ENCODE assay signal across 18 cellular contexts in the genomic region with DNA sequence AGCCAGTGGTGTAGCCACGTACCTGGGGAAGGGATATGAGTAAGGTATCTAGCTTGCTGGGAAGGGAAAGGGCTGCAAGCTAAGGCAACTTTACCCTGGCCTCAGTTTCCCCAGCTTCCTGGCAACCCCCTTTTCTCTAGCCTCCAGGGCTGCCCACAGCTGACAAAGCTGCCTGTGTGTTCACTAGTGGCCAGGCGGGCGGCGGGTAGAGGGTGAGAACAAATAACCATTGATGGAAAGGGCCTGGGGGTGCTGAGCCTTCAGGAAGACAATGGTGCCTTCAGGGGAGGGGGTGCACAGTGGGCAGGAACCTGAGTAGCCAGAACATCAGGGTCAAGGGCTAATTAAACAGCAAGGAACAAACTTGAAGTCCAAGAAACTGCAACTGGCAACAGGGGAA. TPM values are rescaled to one million over a fixed set of nuclear protein-coding genes. Genes with fewer than 3 reads are reported as not detected.
DNase-seq lines count a peak whose midpoint lies in the region; ATAC-seq and TF ChIP-seq lines count a peak whose summit lies in the region.
"Had no signal": no experiment of that assay in that cellular context is flagged by ENCODE, and none has a peak within 500 bp of the region (broad histone marks: within the 10 kb centered on the region; RNA-seq: fewer than 3 reads in every experiment).

No MANE protein-coding gene starts in this region.

- H3K9ac ChIP-seq in Loucy (ENCODE audit: low read depth, low read length, poor library complexity, severe bottlenecking) = no peak overlapping the region
- H3K9ac ChIP-seq: SK-N-SH had no signal

- no peaks in the 10 kb centered on the region for H3K27me3 Mint-ChIP-seq in brain
- H3K27me3 Mint-ChIP-seq: activated CD4-positive, alpha-beta T cell treated with anti-CD3 and anti-CD28 coated beads for 36 hours had no signal

- H3K36me3 Mint-ChIP-seq in brain = peaks cover 51% of the 10 kb centered on the region

- no peak overlapping the region for H3K4me3 Mint-ChIP-seq in brain
- H3K4me3 Mint-ChIP-seq: activated CD4-positive, alpha-beta T cell treated with anti-CD3 and anti-CD28 coated beads for 36 hours; activated naive CD4-positive, alpha-beta T cell treated with anti-CD3 and anti-CD28 coated beads for 36 hours had no signal

- peaks cover 33% of the 10 kb centered on the region for H3K4me1 ChIP-seq in Loucy (ENCODE audit: insufficient read depth, low read length, poor library complexity, severe bottlenecking)

- H3K4me2 ChIP-seq in Loucy (ENCODE audit: low read depth, low read length, poor library complexity, severe bottlenecking) = peak overlapping the region; percentile 11
- H3K4me2 ChIP-seq: PC-9, SK-N-SH had no signal

- peaks cover 40% of the 10 kb centered on the region for H3K4me1 Mint-ChIP-seq in brain

- no peaks in the 10 kb centered on the region for H3K27me3 ChIP-seq in Loucy (ENCODE audit: insufficient read depth, low read length, poor library complexity, severe bottlenecking)

- H3K27ac Mint-ChIP-seq in brain = peak overlapping the region in 3 of 5 experiments; percentile 3 to 80 (median 45)
- H3K27ac Mint-ChIP-seq: activated naive CD4-positive, alpha-beta T cell treated with anti-CD3 and anti-CD28 coated beads for 36 hours had no signal

- no peak for ATAC-seq in HG03432 (IDR thresholded peaks at IDR 0.05; ENCODE audit: unreplicated experiment)
- ATAC-seq: activated CD4-positive, alpha-beta T cell treated with anti-CD3 and anti-CD28 coated beads for 36 hours had no signal

- no peak overlapping the region for H3K4me3 ChIP-seq in Loucy (ENCODE audit: low read length, poor library complexity, severe bottlenecking)
- H3K4me3 ChIP-seq: PC-9 had no signal

- H2AFZ ChIP-seq in Loucy (ENCODE audit: low read length) = no peak overlapping the region
- H2AFZ ChIP-seq: PC-9 had no signal

- H3K9me2 ChIP-seq in Loucy (replicated peaks; ENCODE audit: low read depth, low read length) = no peaks in the 10 kb centered on the region
- H3K9me2 ChIP-seq: SK-N-SH had no signal

- H3K9me3 Mint-ChIP-seq in brain = peaks cover 0 to 4% (median 0%) of the 10 kb centered on the region in 5 experiments
- H3K9me3 Mint-ChIP-seq: activated naive CD4-positive, alpha-beta T cell treated with anti-CD3 and anti-CD28 coated beads for 36 hours had no signal

- H3K9me3 ChIP-seq in Loucy (ENCODE audit: insufficient read depth, low read depth, low read length) = no peaks in the 10 kb centered on the region
- H3K9me3 ChIP-seq: SK-N-SH had no signal

- DNase-seq in medulla oblongata (ENCODE audit: extremely low spot score) = peak; percentile 89
- peak; percentile 82 for DNase-seq in superior temporal gyrus (ENCODE audit: extremely low spot score)
- no peak for DNase-seq in SHP77 treated with DMSO at 0.1 percent for 48 hours (lab: John Stamatoyannopoulos, UW)
- DNase-seq in DMS153 (lab: John Stamatoyannopoulos, UW) = no peak
- DNase-seq: activated CD4-positive, alpha-beta T cell treated with anti-CD3 and anti-CD28 coated beads for 36 hours; activated CD8-positive, alpha-beta memory T cell treated with anti-CD3 and anti-CD28 coated beads, Interleukin-2, amount 50 U/mL, for 48 hours; activated naive CD4-positive, alpha-beta T cell treated with anti-CD3 and anti-CD28 coated beads for 36 hours; AML-193; DMS 273 treated with DMSO at 0.1 percent for 48 hours; effector CD8-positive, alpha-beta T cell; kidney; NCI-H2107; NCI-H526 treated with DMSO at 0.1 percent for 48 hours; PC-9; SK-N-SH had no signal

- peaks cover 52% of the 10 kb centered on the region for H3K36me3 ChIP-seq in Loucy (ENCODE audit: insufficient read depth, low read length)

- TF ChIP-seq CTCF in Loucy (conservative IDR thresholded peaks at IDR 0.05; ENCODE audit: low read length) (no peak), brain (conservative IDR thresholded peaks at IDR 0.05) (no peak)

- H4K20me1 ChIP-seq in Loucy (ENCODE audit: insufficient read depth, low read length, poor library complexity, severe bottlenecking) = peaks cover 66% of the 10 kb centered on the region

- peaks cover 61% of the 10 kb centered on the region for H3K79me2 ChIP-seq in Loucy (ENCODE audit: insufficient read depth, low read length)

- H3F3A ChIP-seq in Loucy (ENCODE audit: low read depth) = no peaks in the 10 kb centered on the region

RNA-seq across cellular contexts. Expression of gene CERS2, which starts 6.1 kb away (rescaled TPM):
- 362 TPM for polyA plus RNA-seq in brain (ENCODE audit: insufficient read depth, low read depth, low replicate concordance)

RNA-seq across cellular contexts. Expression of gene ANXA9, which starts 13.6 kb away (rescaled TPM):
- polyA plus RNA-seq in brain (ENCODE audit: insufficient read depth, low read depth, low replicate concordance) = 2.4 TPM

RNA-seq across cellular contexts. Expression of gene MINDY1, which starts 38.2 kb away (rescaled TPM):
- polyA plus RNA-seq in brain (ENCODE audit: insufficient read depth, low read depth, low replicate concordance) = 58.6 TPM

RNA-seq across cellular contexts. Expression of gene PRUNE1, which starts 39.8 kb away (rescaled TPM):
- polyA plus RNA-seq in brain (ENCODE audit: insufficient read depth, low read depth, low replicate concordance) = 46.6 TPM

RNA-seq across cellular contexts. Expression of gene SETDB1, which starts 42.3 kb away (rescaled TPM):
- polyA plus RNA-seq in brain (ENCODE audit: insufficient read depth, low read depth, low replicate concordance) = 46.6 TPM

Comparison
In these comparisons a context has a peak if more than half of its experiments do, and no peak if none do; other contexts are left out.
1. DNase-seq: peak in medulla oblongata (single experiment) and superior temporal gyrus (single experiment); none in SHP77 treated with DMSO at 0.1 percent for 48 hours (single experiment) and DMS153 (single experiment).